In the genomic region with DNA sequence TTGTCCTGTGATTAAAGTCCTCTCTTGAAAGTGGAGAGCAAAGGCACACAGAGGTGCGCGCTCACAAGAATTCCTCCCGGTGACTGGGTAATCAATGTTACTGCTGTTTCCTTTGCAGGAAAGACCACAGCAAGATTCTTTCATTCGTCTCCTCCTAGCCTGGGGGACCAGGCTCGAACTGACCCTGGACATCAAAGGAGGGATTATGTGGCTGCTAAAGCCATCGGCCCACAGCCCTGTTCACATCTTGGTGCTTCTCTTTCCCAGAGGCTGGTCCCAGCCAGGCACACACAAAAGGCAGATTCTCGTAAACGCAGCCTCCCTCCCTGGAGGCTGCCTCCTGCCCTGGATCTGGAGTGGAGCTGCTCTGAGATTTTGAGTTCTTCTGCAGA, we compare ENCODE assay signal across 15 cellular contexts.
DNase-seq lines count a peak whose midpoint lies in the region; ATAC-seq and TF ChIP-seq lines count a peak whose summit lies in the region.
"Had no signal": no experiment of that assay in that cellular context is flagged by ENCODE, and none has a peak within 500 bp of the region (broad histone marks: within the 10 kb centered on the region; RNA-seq: fewer than 3 reads in every experiment).

No MANE protein-coding gene starts in this region.

- H3K27me3 ChIP-seq in HUES48 (ENCODE audit: control insufficient read depth, insufficient read depth, low read length): no peaks in the 10 kb centered on the region
- H3K27me3 ChIP-seq in stomach: no peaks in the 10 kb centered on the region

- no peak overlapping the region for H3K4me3 Mint-ChIP-seq in nephron
- no peak overlapping the region for H3K4me3 Mint-ChIP-seq in activated CD4-positive, alpha-beta memory T cell treated with anti-CD3 and anti-CD28 coated beads for 36 hours
- H3K4me3 Mint-ChIP-seq: activated CD4-positive, alpha-beta memory T cell treated with anti-CD3 and anti-CD28 coated beads, Interleukin-2, amount 10 ng/mL, durations not matched to agents 7 days and 5 days had no signal

- H3K4me1 ChIP-seq in HUES48 (ENCODE audit: control insufficient read depth, insufficient read depth, low read length): 0 out of 2 replicates have a peak, but pooled peaks cover 3% of the 10 kb centered on the region
- H3K4me1 ChIP-seq in stomach: peaks cover 58 to 99% (median 80%) of the 10 kb centered on the region in 4 donors

- DNase-seq in ecto neural progenitor cell (ENCODE audit: low spot score) (peak; percentile 78), stomach (no peak), Kasumi-1 (lab: John Stamatoyannopoulos, UW) (no peak), pons (ENCODE audit: low spot score) (no peak)
- DNase-seq in activated CD4-positive, alpha-beta memory T cell treated with anti-CD3 and anti-CD28 coated beads for 36 hours: no peak
- DNase-seq: activated CD4-positive, alpha-beta memory T cell treated with anti-CD3 and anti-CD28 coated beads, Interleukin-2, amount 10 ng/mL, durations not matched to agents 7 days and 5 days; activated T-cell treated with anti-CD3 and anti-CD28 coated beads, Interleukin-2, amount 50 U/mL, for 48 hours; Karpas-422; NCI-H1105 treated with DMSO at 0.1 percent for 48 hours; NCI-H748 treated with DMSO at 0.1 percent for 48 hours had no signal

- peak overlapping the region; percentile 35 to 66 (median 60) for H3K27ac Mint-ChIP-seq in nephron
- H3K27ac Mint-ChIP-seq in activated CD4-positive, alpha-beta memory T cell treated with anti-CD3 and anti-CD28 coated beads for 36 hours: no peak overlapping the region
- H3K27ac Mint-ChIP-seq: activated CD4-positive, alpha-beta memory T cell treated with anti-CD3 and anti-CD28 coated beads, Interleukin-2, amount 10 ng/mL, durations not matched to agents 7 days and 5 days had no signal

- TF ChIP-seq EP300 in stomach (IDR thresholded peaks at IDR 0.05): no peak

- TF ChIP-seq CTCF in nephron (IDR thresholded peaks at IDR 0.05; ENCODE audit: unreplicated experiment in 3 of 3) (no peak), stomach (IDR thresholded peaks at IDR 0.05) (no peak)

- H3K9ac ChIP-seq in HUES48 (ENCODE audit: low read depth, low read length): no peak overlapping the region

- no peak overlapping the region for H3K4me3 ChIP-seq in HUES48 (ENCODE audit: low read depth, low read length)
- H3K4me3 ChIP-seq in stomach: no peak overlapping the region
- H3K4me3 ChIP-seq: GM12878 had no signal

- ATAC-seq in GM21381 (IDR thresholded peaks at IDR 0.05; ENCODE audit: unreplicated experiment): no peak
- ATAC-seq: esophagus mucosa, GM12878 had no signal

- H3K9me3 ChIP-seq in HUES48 (ENCODE audit: control insufficient read depth, insufficient read depth, low read length) (no peaks in the 10 kb centered on the region), stomach (no peaks in the 10 kb centered on the region)

- H3K4me1 Mint-ChIP-seq in nephron: peaks cover 57% of the 10 kb centered on the region
- H3K4me1 Mint-ChIP-seq in activated CD4-positive, alpha-beta memory T cell treated with anti-CD3 and anti-CD28 coated beads for 36 hours (ENCODE audit: low read depth): no peaks in the 10 kb centered on the region

- H3K36me3 Mint-ChIP-seq in nephron (ENCODE audit: low read depth): peaks cover 60% of the 10 kb centered on the region
- H3K36me3 Mint-ChIP-seq in activated CD4-positive, alpha-beta memory T cell treated with anti-CD3 and anti-CD28 coated beads for 36 hours: peaks cover 1% of the 10 kb centered on the region

- WGBS in stomach, 5 donors: 77 to 85% (median 84%) methylated on average over 7 to 8 of the region's 8 CpGs

- H3K27ac ChIP-seq in HUES48 (ENCODE audit: low read depth, low read length): peak overlapping the region; percentile 17
- peak overlapping the region; percentile 73 to 91 (median 82) for H3K27ac ChIP-seq in stomach

- intact Hi-C loops in stomach (cut with DNase I; ENCODE audit: low total_unique reads): no loop called here
- intact Hi-C loops in activated CD4-positive, alpha-beta memory T cell treated with anti-CD3 and anti-CD28 coated beads for 36 hours (cut with micrococcal nuclease): no loop called here

- no peak for TF ChIP-seq POLR2A in stomach (IDR thresholded peaks at IDR 0.05)

- no peaks in the 10 kb centered on the region for H3K27me3 Mint-ChIP-seq in nephron (ENCODE audit: low read depth)
- no peaks in the 10 kb centered on the region for H3K27me3 Mint-ChIP-seq in activated CD4-positive, alpha-beta memory T cell treated with anti-CD3 and anti-CD28 coated beads for 36 hours
- H3K27me3 Mint-ChIP-seq: activated CD4-positive, alpha-beta memory T cell treated with anti-CD3 and anti-CD28 coated beads, Interleukin-2, amount 10 ng/mL, durations not matched to agents 7 days and 5 days had no signal

- POLR2A ChIA-PET in activated CD4-positive, alpha-beta memory T cell treated with anti-CD3 and anti-CD28 coated beads for 36 hours (lab: Charles Lee): no interaction called here

- H3K36me3 ChIP-seq in HUES48 (ENCODE audit: control insufficient read depth, insufficient read depth, low read length) (0 out of 2 replicates have a peak, but pooled peaks cover 3% of the 10 kb centered on the region), stomach (peaks cover 31 to 70% (median 49%) of the 10 kb centered on the region in 4 donors)

- H3K9me3 Mint-ChIP-seq in nephron: no peaks in the 10 kb centered on the region
- H3K9me3 Mint-ChIP-seq in activated CD4-positive, alpha-beta memory T cell treated with anti-CD3 and anti-CD28 coated beads for 36 hours: no peaks in the 10 kb centered on the region
- H3K9me3 Mint-ChIP-seq: activated CD4-positive, alpha-beta memory T cell treated with anti-CD3 and anti-CD28 coated beads, Interleukin-2, amount 10 ng/mL, durations not matched to agents 7 days and 5 days had no signal

- CTCF ChIA-PET in activated CD4-positive, alpha-beta memory T cell treated with anti-CD3 and anti-CD28 coated beads for 36 hours (lab: Charles Lee): interaction anchor here (0.6 to 0.8 kb wide), 2 partner anchors 175 to 405 kb away, joined by 3 read pairs; no protein-coding TSS in a partner anchor
